Comparison of ENCODE assay signal across 2 cellular contexts in genomic region chr7:38947541-38947940, GRCh38. TPM values are rescaled to one million over a fixed set of nuclear protein-coding genes. Genes with fewer than 3 reads are reported as not detected.
"Had no signal": no experiment of that assay in that cellular context is flagged by ENCODE, and none has a peak within 500 bp of the region (broad histone marks: within the 10 kb centered on the region; RNA-seq: fewer than 3 reads in every experiment).

No MANE protein-coding gene starts in this region.

RNA-seq across cellular contexts. Expression of gene POU6F2, which starts 30.2 kb away (rescaled TPM):
- total RNA-seq: GM23248, HFFc6 had no signal
- polyA plus RNA-seq: GM23248 had no signal
